ENCODE assay signal across 1 cellular context in the genomic region with DNA sequence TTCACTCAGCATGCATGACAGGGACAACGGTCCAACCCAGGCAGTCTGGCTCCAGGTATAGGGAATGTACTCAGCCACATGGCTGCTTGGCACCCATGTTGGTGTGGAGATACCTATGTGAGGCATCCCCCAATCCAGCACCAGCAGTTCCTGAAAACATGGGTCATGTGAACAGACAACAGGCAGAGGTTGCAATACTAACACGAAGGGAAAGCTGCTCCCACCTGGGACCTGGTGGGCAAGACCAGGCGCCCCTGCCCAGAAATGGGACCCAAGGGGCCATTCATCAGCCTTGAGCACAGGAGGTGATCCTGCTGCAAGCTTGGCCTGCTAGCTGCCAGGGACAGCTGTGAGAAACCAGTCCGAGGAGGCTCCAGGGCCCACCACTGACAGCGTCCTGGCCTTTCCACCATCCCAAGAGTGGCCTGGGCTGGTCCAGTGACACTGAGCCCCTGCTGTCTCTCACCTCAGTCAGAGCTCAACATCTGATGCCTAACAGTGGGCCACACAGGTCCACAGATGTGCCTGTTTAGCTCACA.
TF ChIP-seq lines count a peak whose summit lies in the region.

No MANE protein-coding gene starts in this region.

TF ChIP-seq in H1, 55 proteins besides CTCF, POLR2A, EP300 and RAD21:
- no peak for TF ChIP-seq KDM1A (IDR thresholded peaks at IDR 0.05; ENCODE audit: borderline replicate concordance, low read length)
- no peak for TF ChIP-seq SP4 (IDR thresholded peaks at IDR 0.05; ENCODE audit: low read length)
- TF ChIP-seq SUZ12 (IDR thresholded peaks at IDR 0.05; ENCODE audit: low read length), result no peak
- no peak for TF ChIP-seq POLR2AphosphoS5 (IDR thresholded peaks at IDR 0.05; ENCODE audit: low read depth, low read length)
TF ChIP-seq in H1: peak in this region for 0.
